12 cellular contexts compared by ENCODE assay signal in genomic region chr17:2421315-2422147, GRCh38. TPM values are rescaled to one million over a fixed set of nuclear protein-coding genes. Genes with fewer than 3 reads are reported as not detected.
DNase-seq lines count a peak whose midpoint lies in the region; ATAC-seq and TF ChIP-seq lines count a peak whose summit lies in the region.
"Had no signal": no experiment of that assay in that cellular context is flagged by ENCODE, and none has a peak within 500 bp of the region (broad histone marks: within the 10 kb centered on the region; RNA-seq: fewer than 3 reads in every experiment).

No MANE protein-coding gene starts in this region.

- H3K27me3 ChIP-seq in foreskin keratinocyte (no peaks in the 10 kb centered on the region), stomach smooth muscle (ENCODE audit: control insufficient read depth in 1 of 2, insufficient read depth in 2 of 2, low read length in 2 of 2) (no peaks in the 10 kb centered on the region)

- H3K9me3 ChIP-seq in stomach smooth muscle (ENCODE audit: control insufficient read depth in 2 of 2, low read length in 2 of 2) = no peaks in the 10 kb centered on the region

- H3K4me3 ChIP-seq in stomach smooth muscle (ENCODE audit: low read length in 2 of 2) = peak overlapping the region in 1 of 2 donors; percentile 55

- TF ChIP-seq CTCF in foreskin keratinocyte (conservative IDR thresholded peaks at IDR 0.05) = peak; percentile 52

- H3K36me3 Mint-ChIP-seq in activated T-cell treated with anti-CD3 and anti-CD28 coated beads, Interleukin-2, amount 50 U/mL, for 72 hours (ENCODE audit: insufficient read depth in 2 of 2) = peaks cover 0 to 2% of the 10 kb centered on the region in 2 donors
- peaks cover 10% of the 10 kb centered on the region for H3K36me3 Mint-ChIP-seq in natural killer cell treated with Interleukin-12 subunit alpha and Interleukin-12 subunit beta and Interleukin-15 and Interleukin-18, amount 100 ng/mL, for 72 hours

- H3K27ac ChIP-seq in foreskin keratinocyte (no peak overlapping the region), stomach smooth muscle (ENCODE audit: low read length) (peak overlapping the region; percentile 60)

- H3K4me1 ChIP-seq in foreskin keratinocyte = peaks cover 9% of the 10 kb centered on the region
- peaks cover 42% of the 10 kb centered on the region for H3K4me1 ChIP-seq in stomach smooth muscle (ENCODE audit: control insufficient read depth, insufficient read depth, low read length)

- no peak for ATAC-seq in activated T-cell treated with anti-CD3 and anti-CD28 coated beads, Interleukin-2, amount 50 U/mL, for 72 hours (replicated peaks in 1 of 2)
- no peak for ATAC-seq in foreskin keratinocyte
- ATAC-seq in natural killer cell treated with Interleukin-12 subunit alpha and Interleukin-12 subunit beta and Interleukin-15 and Interleukin-18, amount 100 ng/mL, for 72 hours = no peak

- DNase-seq in activated T-cell treated with anti-CD3 and anti-CD28 coated beads, Interleukin-2, amount 50 U/mL, for 72 hours = no peak
- no peak for DNase-seq in activated T-cell treated with anti-CD3 and anti-CD28 coated beads, Interleukin-2, amount 50 U/mL, for 1 hour
- DNase-seq in NCI-H82 treated with DMSO at 0.1 percent for 48 hours (lab: John Stamatoyannopoulos, UW; ENCODE audit: unreplicated experiment) (peak; percentile 20), foreskin keratinocyte (no peak), superior temporal gyrus (ENCODE audit: extremely low spot score) (no peak), putamen (ENCODE audit: low spot score) (no peak)
- no peak for DNase-seq in natural killer cell treated with Interleukin-12 subunit alpha and Interleukin-12 subunit beta and Interleukin-15 and Interleukin-18, amount 100 ng/mL, for 72 hours (ENCODE audit: low spot score)
- DNase-seq: CD8-positive, alpha-beta memory T cell; HCEC 1CT; T-helper 9 cell had no signal

- peak overlapping the region; percentile 49 for H3K27ac Mint-ChIP-seq in activated T-cell treated with anti-CD3 and anti-CD28 coated beads, Interleukin-2, amount 50 U/mL, for 72 hours
- H3K27ac Mint-ChIP-seq in natural killer cell treated with Interleukin-12 subunit alpha and Interleukin-12 subunit beta and Interleukin-15 and Interleukin-18, amount 100 ng/mL, for 72 hours = no peak overlapping the region
- H3K27ac Mint-ChIP-seq: activated T-helper 1 cell treated with anti-CD3 and anti-CD28 coated beads, Interleukin-12 subunit alpha, Interleukin-12 subunit beta, Interleukin-2, Interleukin-4 antibody, amounts not matched to agents 30 ng/mL and 10 ng/mL and 1 ng/mL, durations not matched to agents 14 hours and 24 hours and 36 hours had no signal

- no peaks in the 10 kb centered on the region for H3K9me3 Mint-ChIP-seq in activated T-cell treated with anti-CD3 and anti-CD28 coated beads, Interleukin-2, amount 50 U/mL, for 72 hours
- H3K9me3 Mint-ChIP-seq in natural killer cell treated with Interleukin-12 subunit alpha and Interleukin-12 subunit beta and Interleukin-15 and Interleukin-18, amount 100 ng/mL, for 72 hours = no peaks in the 10 kb centered on the region
- H3K9me3 Mint-ChIP-seq: activated T-helper 1 cell treated with anti-CD3 and anti-CD28 coated beads, Interleukin-12 subunit alpha, Interleukin-12 subunit beta, Interleukin-2, Interleukin-4 antibody, amounts not matched to agents 30 ng/mL and 10 ng/mL and 1 ng/mL, durations not matched to agents 14 hours and 24 hours and 36 hours; CD8-positive, alpha-beta memory T cell had no signal

- peak overlapping the region in 1 of 2 donors; percentile 36 for H3K9ac ChIP-seq in stomach smooth muscle (ENCODE audit: low read length in 2 of 2)

- H3K4me3 Mint-ChIP-seq in activated T-cell treated with anti-CD3 and anti-CD28 coated beads, Interleukin-2, amount 50 U/mL, for 72 hours = no peak overlapping the region
- no peak overlapping the region for H3K4me3 Mint-ChIP-seq in natural killer cell treated with Interleukin-12 subunit alpha and Interleukin-12 subunit beta and Interleukin-15 and Interleukin-18, amount 100 ng/mL, for 72 hours
- H3K4me3 Mint-ChIP-seq: activated T-helper 1 cell treated with anti-CD3 and anti-CD28 coated beads, Interleukin-12 subunit alpha, Interleukin-12 subunit beta, Interleukin-2, Interleukin-4 antibody, amounts not matched to agents 30 ng/mL and 10 ng/mL and 1 ng/mL, durations not matched to agents 14 hours and 24 hours and 36 hours; CD8-positive, alpha-beta memory T cell had no signal

- peaks cover 5% of the 10 kb centered on the region for H3K4me1 Mint-ChIP-seq in activated T-cell treated with anti-CD3 and anti-CD28 coated beads, Interleukin-2, amount 50 U/mL, for 72 hours (ENCODE audit: low read depth)
- no peaks in the 10 kb centered on the region for H3K4me1 Mint-ChIP-seq in natural killer cell treated with Interleukin-12 subunit alpha and Interleukin-12 subunit beta and Interleukin-15 and Interleukin-18, amount 100 ng/mL, for 72 hours (ENCODE audit: low read depth in 2 of 2)

- peaks cover 4 to 11% of the 10 kb centered on the region in 2 donors for H3K36me3 ChIP-seq in stomach smooth muscle (ENCODE audit: control insufficient read depth in 2 of 2, insufficient read depth in 2 of 2, low read length in 2 of 2)

- H3K27me3 Mint-ChIP-seq in activated T-cell treated with anti-CD3 and anti-CD28 coated beads, Interleukin-2, amount 50 U/mL, for 72 hours (ENCODE audit: low read depth) = no peaks in the 10 kb centered on the region
- no peaks in the 10 kb centered on the region for H3K27me3 Mint-ChIP-seq in natural killer cell treated with Interleukin-12 subunit alpha and Interleukin-12 subunit beta and Interleukin-15 and Interleukin-18, amount 100 ng/mL, for 72 hours
- H3K27me3 Mint-ChIP-seq: CD8-positive, alpha-beta memory T cell had no signal

RNA-seq across cellular contexts. Expression of gene MNT, which starts 20.7 kb away (rescaled TPM):
- 10 to 100 TPM; 23.8 to 24.3 TPM for total RNA-seq in activated T-cell treated with anti-CD3 and anti-CD28 coated beads, Interleukin-2, amount 50 U/mL, for 72 hours
- total RNA-seq in foreskin keratinocyte = 5.3 and 5.9 TPM in 2 replicates
- 4.5 and 4.7 TPM in 2 replicates for polyA plus RNA-seq in foreskin keratinocyte
- total RNA-seq in natural killer cell treated with Interleukin-12 subunit alpha and Interleukin-12 subunit beta and Interleukin-15 and Interleukin-18, amount 100 ng/mL, for 72 hours = 10 to 100 TPM; 20.3 to 36.9 TPM
